8 cellular contexts compared by ENCODE assay signal in genomic region chr18:45212186-45213039, GRCh38.
A peak's percentile ranks its signal among the peaks of the same experiment; 100 is the strongest.
DNase-seq lines count a peak whose midpoint lies in the region; ATAC-seq and TF ChIP-seq lines count a peak whose summit lies in the region.

No MANE protein-coding gene starts in this region.

- H3K36me3 Mint-ChIP-seq in activated T-cell treated with anti-CD3 and anti-CD28 coated beads, Interleukin-2, amount 50 U/mL, for 24 hours (ENCODE audit: low read depth) = no peaks in the 10 kb centered on the region

- no peak overlapping the region for H3K4me3 Mint-ChIP-seq in activated T-cell treated with anti-CD3 and anti-CD28 coated beads, Interleukin-2, amount 50 U/mL, for 24 hours

- TF ChIP-seq CTCF in Panc1 (IDR thresholded peaks at IDR 0.05) = peak; percentile 69
- peak; percentile 99 for TF ChIP-seq CTCF in fibroblast of the aortic adventitia (IDR thresholded peaks at IDR 0.05; ENCODE audit: insufficient read depth, low read length)
- TF ChIP-seq CTCF in neutrophil (IDR thresholded peaks at IDR 0.05) = peak; percentile 64
- peak; percentile 62 to 82 for TF ChIP-seq CTCF in suprapubic skin (IDR thresholded peaks at IDR 0.05)

- in situ Hi-C loops in Panc1 (cut with HindIII; ENCODE audit: low pct_unique_long_range_greater_than_20kb, low sequenced_read_pairs) = no loop called here

- intact Hi-C loops in Panc1 (cut with micrococcal nuclease; ENCODE audit: unreplicated experiment) = loop anchor here (10.0 kb wide), 1 partner anchor 1588 kb away; no protein-coding TSS in a partner anchor

- POLR2A ChIA-PET in Panc1 (lab: Charles Lee) = no interaction called here

- H3K36me3 ChIP-seq in Panc1 (ENCODE audit: control insufficient read depth, insufficient read depth, low read length) (no peaks in the 10 kb centered on the region), neutrophil (no peaks in the 10 kb centered on the region), suprapubic skin (no peaks in the 10 kb centered on the region)

- H3K4me1 ChIP-seq in Panc1 (ENCODE audit: control insufficient read depth, insufficient read depth, low read length) (no peaks in the 10 kb centered on the region), neutrophil (ENCODE audit: control insufficient read depth in 1 of 2, insufficient read depth in 1 of 2, low read depth in 1 of 2, low read length in 1 of 2) (peaks cover 7 to 10% of the 10 kb centered on the region in 2 experiments), suprapubic skin (no peaks in the 10 kb centered on the region)

- BruUV-seq in Panc1 (replicated peaks; lab: Mats Ljungman, UMichigan) = no TSS peak

- H3K27me3 ChIP-seq in Panc1 (ENCODE audit: control insufficient read depth, insufficient read depth, low read length) (no peaks in the 10 kb centered on the region), neutrophil (no peaks in the 10 kb centered on the region), suprapubic skin (no peaks in the 10 kb centered on the region)

- H3K27ac ChIP-seq in Panc1 (ENCODE audit: low read length) (no peak overlapping the region), neutrophil (no peak overlapping the region), suprapubic skin (no peak overlapping the region)

- CTCF ChIA-PET in Panc1 (lab: Charles Lee) = no interaction called here

- peak; percentile 79 for DNase-seq in GDM1 (lab: John Stamatoyannopoulos, UW)
- DNase-seq in H4 (ENCODE audit: low spot score) = peak; percentile 83
- peak; percentile 84 to 95 for DNase-seq in Kasumi-1 (lab: John Stamatoyannopoulos, UW)
- DNase-seq in Panc1 (ENCODE audit: low read depth, low spot score) = peak; percentile 75
- peak; percentile 76 for DNase-seq in activated T-cell treated with anti-CD3 and anti-CD28 coated beads, Interleukin-2, amount 50 U/mL, for 24 hours
- DNase-seq in fibroblast of the aortic adventitia (ENCODE audit: low read depth) = peak; percentile 85
- DNase-seq in suprapubic skin (ENCODE audit: low spot score in 2 of 2) = peak; percentile 87

- no peak for TF ChIP-seq EP300 in suprapubic skin (IDR thresholded peaks at IDR 0.05)

- H3K4me3 ChIP-seq in Panc1 (ENCODE audit: low read depth in 2 of 2, low read length in 2 of 2) = no peak overlapping the region
- H3K4me3 ChIP-seq in fibroblast of the aortic adventitia (ENCODE audit: low read depth, low read length) = no peak overlapping the region
- no peak overlapping the region for H3K4me3 ChIP-seq in neutrophil (ENCODE audit: low read depth in 1 of 2, low read length in 1 of 2)
- H3K4me3 ChIP-seq in suprapubic skin = no peak overlapping the region

- H3K9me3 ChIP-seq in Panc1 (ENCODE audit: control insufficient read depth, insufficient read depth, low read depth, low read length) (no peaks in the 10 kb centered on the region), neutrophil (no peaks in the 10 kb centered on the region), suprapubic skin (no peaks in the 10 kb centered on the region)

- no peak overlapping the region for H3K27ac Mint-ChIP-seq in activated T-cell treated with anti-CD3 and anti-CD28 coated beads, Interleukin-2, amount 50 U/mL, for 24 hours

- no peaks in the 10 kb centered on the region for H3K9me3 Mint-ChIP-seq in activated T-cell treated with anti-CD3 and anti-CD28 coated beads, Interleukin-2, amount 50 U/mL, for 24 hours

- no peaks in the 10 kb centered on the region for H3K4me1 Mint-ChIP-seq in activated T-cell treated with anti-CD3 and anti-CD28 coated beads, Interleukin-2, amount 50 U/mL, for 24 hours (ENCODE audit: low read depth)

- H3K27me3 Mint-ChIP-seq in activated T-cell treated with anti-CD3 and anti-CD28 coated beads, Interleukin-2, amount 50 U/mL, for 24 hours = peaks cover 4% of the 10 kb centered on the region

- no peak for TF ChIP-seq POLR2A in suprapubic skin (IDR thresholded peaks at IDR 0.05)

- ATAC-seq in Panc1 = peak; percentile 84

- WGBS in suprapubic skin = 60% methylated on average over 13 of the region's 13 CpGs
